ENCODE assay signal across 1 cellular context in genomic region chr4:3485011-3485881, GRCh38.
TF ChIP-seq lines count a peak whose summit lies in the region.

No MANE protein-coding gene starts in this region.

TF ChIP-seq in A549, 52 proteins besides CTCF, POLR2A, EP300 and RAD21 (continued from another document):
- TF ChIP-seq CHD2 (IDR thresholded peaks at IDR 0.05; ENCODE audit: low read length, partially characterized antibody): no peak
- TF ChIP-seq CBX8 (IDR thresholded peaks at IDR 0.05): no peak
- no peak for TF ChIP-seq PHF8 (IDR thresholded peaks at IDR 0.05; ENCODE audit: borderline replicate concordance, low read depth)
- no peak for TF ChIP-seq TFCP2L1 (CRISPR knock-in tag; IDR thresholded peaks at IDR 0.05)
- no peak for TF ChIP-seq EHF (CRISPR knock-in tag; IDR thresholded peaks at IDR 0.05)
- TF ChIP-seq EHMT2 (IDR thresholded peaks at IDR 0.05; ENCODE audit: low read depth): no peak
- TF ChIP-seq NPAS2 (CRISPR knock-in tag; IDR thresholded peaks at IDR 0.05; ENCODE audit: borderline replicate concordance): no peak
- TF ChIP-seq ESRRA (IDR thresholded peaks at IDR 0.05; ENCODE audit: borderline replicate concordance, low read length): no peak
- TF ChIP-seq MAZ (IDR thresholded peaks at IDR 0.05; ENCODE audit: borderline replicate concordance, low read depth, low read length): no peak
- TF ChIP-seq HEYL (CRISPR knock-in tag; IDR thresholded peaks at IDR 0.05): no peak
- no peak for TF ChIP-seq SMC3 (IDR thresholded peaks at IDR 0.05)
- no peak for TF ChIP-seq KDM5A (IDR thresholded peaks at IDR 0.05)
